Comparison of ENCODE assay signal across 2 cellular contexts in the genomic region with DNA sequence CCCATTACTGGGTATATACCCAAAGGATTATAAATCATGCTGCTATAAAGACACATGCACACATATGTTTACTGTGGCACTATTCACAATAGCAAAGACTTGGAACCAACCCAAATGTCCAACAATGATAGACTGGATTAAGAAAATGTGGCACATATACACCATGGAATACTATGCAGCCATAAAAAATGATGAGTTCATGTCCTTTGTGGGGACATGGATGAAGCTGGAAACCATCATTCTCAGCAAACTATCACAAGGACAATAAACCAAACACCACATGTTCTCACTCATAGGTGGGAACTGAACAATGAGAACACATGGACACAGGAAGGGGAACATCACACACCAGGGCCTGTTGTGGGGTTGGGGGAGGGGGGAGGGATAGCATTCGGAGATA. TPM values are rescaled to one million over a fixed set of nuclear protein-coding genes. Genes with fewer than 3 reads are reported as not detected.
"Had no signal": no experiment of that assay in that cellular context is flagged by ENCODE, and none has a peak within 500 bp of the region (broad histone marks: within the 10 kb centered on the region; RNA-seq: fewer than 3 reads in every experiment).

No MANE protein-coding gene starts in this region.

RNA-seq across cellular contexts. Expression of a gene that starts 57.7 kb away (rescaled TPM):
- total RNA-seq: naive thymus-derived CD8-positive, alpha-beta T cell had no signal
- polyA plus RNA-seq: naive thymus-derived CD8-positive, alpha-beta T cell; neural cell had no signal
